2 cellular contexts compared by ENCODE assay signal in the genomic region with DNA sequence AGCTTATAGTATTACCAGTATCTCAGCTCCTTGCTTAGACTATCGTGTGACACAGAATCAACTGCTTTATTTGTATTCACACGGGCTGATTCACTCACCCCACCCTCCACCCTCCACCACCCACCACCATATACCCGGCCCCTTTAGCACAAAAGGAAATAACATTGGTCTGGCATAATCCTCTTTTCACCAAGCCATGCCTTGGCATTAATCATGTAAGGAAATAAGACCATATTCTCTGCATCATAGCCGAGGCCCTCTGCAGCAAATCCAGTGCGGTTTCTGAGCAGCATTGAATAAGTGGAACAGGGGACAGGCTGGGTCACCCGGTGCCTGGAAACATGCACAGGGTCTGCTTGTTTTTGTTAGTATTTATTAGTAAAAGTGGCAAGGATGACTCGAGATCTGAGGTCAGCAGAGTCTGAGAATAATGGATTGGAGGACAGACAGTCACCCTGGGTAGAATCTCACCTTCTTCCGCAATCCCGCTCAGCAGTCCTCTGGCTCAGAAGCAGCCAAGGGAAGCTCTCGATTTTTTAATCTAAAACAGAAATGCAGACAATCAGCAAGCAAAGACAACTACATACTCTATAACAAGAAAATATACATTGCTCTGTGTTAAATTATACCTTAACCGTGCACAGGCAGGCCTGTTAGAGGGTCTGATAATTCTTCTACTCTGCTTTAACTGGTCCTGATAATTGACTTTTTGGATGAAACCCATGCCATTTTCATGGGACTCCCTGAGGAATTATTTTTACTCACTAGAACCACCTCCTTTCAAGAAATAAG.
TF ChIP-seq lines count a peak whose summit lies in the region.

No MANE protein-coding gene starts in this region.

TF ChIP-seq in A549, 52 proteins besides CTCF, POLR2A, EP300 and RAD21:
- no peak for TF ChIP-seq HOXB5 (CRISPR knock-in tag; IDR thresholded peaks at IDR 0.05)
- TF ChIP-seq FOSB (CRISPR knock-in tag; IDR thresholded peaks at IDR 0.05): no peak
- TF ChIP-seq JUNB (IDR thresholded peaks at IDR 0.05): no peak
- TF ChIP-seq EHF (CRISPR knock-in tag; IDR thresholded peaks at IDR 0.05): no peak
- TF ChIP-seq NPAS2 (CRISPR knock-in tag; IDR thresholded peaks at IDR 0.05; ENCODE audit: borderline replicate concordance): no peak
- no peak for TF ChIP-seq ZC3H11A (IDR thresholded peaks at IDR 0.05)
- no peak for TF ChIP-seq MAFK (IDR thresholded peaks at IDR 0.05; ENCODE audit: partially characterized antibody)
- TF ChIP-seq CEBPB (IDR thresholded peaks at IDR 0.05): no peak
- no peak for TF ChIP-seq HMGXB4 (CRISPR knock-in tag; IDR thresholded peaks at IDR 0.05; ENCODE audit: borderline replicate concordance)
- TF ChIP-seq HEYL (CRISPR knock-in tag; IDR thresholded peaks at IDR 0.05): no peak
- TF ChIP-seq BHLHE40 (IDR thresholded peaks at IDR 0.05; ENCODE audit: low read depth, low read length): no peak
- no peak for TF ChIP-seq CBX8 (IDR thresholded peaks at IDR 0.05)
- no peak for TF ChIP-seq HOXB13 (CRISPR knock-in tag; IDR thresholded peaks at IDR 0.05; ENCODE audit: low read depth)
- no peak for TF ChIP-seq NFE2L2 (conservative IDR thresholded peaks at IDR 0.05; ENCODE audit: low read length)
- TF ChIP-seq, protein P1, sequence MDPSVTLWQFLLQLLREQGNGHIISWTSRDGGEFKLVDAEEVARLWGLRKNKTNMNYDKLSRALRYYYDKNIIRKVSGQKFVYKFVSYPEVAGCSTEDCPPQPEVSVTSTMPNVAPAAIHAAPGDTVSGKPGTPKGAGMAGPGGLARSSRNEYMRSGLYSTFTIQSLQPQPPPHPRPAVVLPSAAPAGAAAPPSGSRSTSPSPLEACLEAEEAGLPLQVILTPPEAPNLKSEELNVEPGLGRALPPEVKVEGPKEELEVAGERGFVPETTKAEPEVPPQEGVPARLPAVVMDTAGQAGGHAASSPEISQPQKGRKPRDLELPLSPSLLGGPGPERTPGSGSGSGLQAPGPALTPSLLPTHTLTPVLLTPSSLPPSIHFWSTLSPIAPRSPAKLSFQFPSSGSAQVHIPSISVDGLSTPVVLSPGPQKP (IDR thresholded peaks at IDR 0.05; ENCODE audit: low read depth, low read length): no peak
- no peak for TF ChIP-seq CHD4 (IDR thresholded peaks at IDR 0.05; ENCODE audit: borderline replicate concordance)
- TF ChIP-seq, protein P2, sequence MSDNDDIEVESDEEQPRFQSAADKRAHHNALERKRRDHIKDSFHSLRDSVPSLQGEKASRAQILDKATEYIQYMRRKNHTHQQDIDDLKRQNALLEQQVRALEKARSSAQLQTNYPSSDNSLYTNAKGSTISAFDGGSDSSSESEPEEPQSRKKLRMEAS (IDR thresholded peaks at IDR 0.05): no peak

TF ChIP-seq in IMR-90, 13 proteins besides CTCF, POLR2A, EP300 and RAD21:
- TF ChIP-seq SMC3 (IDR thresholded peaks at IDR 0.05; ENCODE audit: low read depth, low read length) (no peak), MAFK (IDR thresholded peaks at IDR 0.05; ENCODE audit: low read depth, low read length) (no peak), RCOR1 (IDR thresholded peaks at IDR 0.05; ENCODE audit: insufficient replicate concordance, low read length) (no peak), CHD1 (IDR thresholded peaks at IDR 0.05; ENCODE audit: low read depth, low read length) (no peak), MXI1 (IDR thresholded peaks at IDR 0.05; ENCODE audit: borderline replicate concordance, low read depth, low read length) (no peak), NFE2L2 (IDR thresholded peaks at IDR 0.05; ENCODE audit: low read depth, low read length) (no peak), RFX5 (IDR thresholded peaks at IDR 0.05; ENCODE audit: low read depth, low read length) (no peak)
